10 cellular contexts compared by ENCODE assay signal in the genomic region with DNA sequence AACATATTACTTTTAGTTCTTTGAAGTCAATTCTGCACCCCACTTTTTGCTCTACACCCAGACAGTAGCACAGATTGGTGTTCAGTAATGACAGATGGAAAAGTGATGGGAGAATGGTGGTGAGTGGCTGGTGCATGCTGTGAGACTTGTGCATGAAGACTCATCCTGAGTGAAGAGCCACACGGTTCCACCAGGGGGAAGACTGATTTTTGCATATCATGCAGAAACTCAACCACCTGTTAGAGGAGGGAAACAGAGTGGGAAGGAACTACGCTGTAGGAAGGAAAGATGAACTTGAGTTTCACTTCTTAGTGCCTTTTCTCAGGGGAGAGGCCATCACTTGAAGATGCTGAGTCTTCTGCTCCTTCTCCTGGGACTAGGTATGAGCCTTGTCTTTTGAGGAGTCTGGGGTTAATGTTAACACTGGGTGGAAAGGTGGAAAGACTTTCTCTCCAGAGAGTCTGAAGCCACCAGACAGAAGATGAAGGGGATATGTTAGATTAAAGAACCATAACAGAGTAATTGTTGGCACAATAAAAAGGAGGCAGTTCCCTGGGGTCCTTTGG. TPM values are rescaled to one million over a fixed set of nuclear protein-coding genes. Genes with fewer than 3 reads are reported as not detected.
DNase-seq lines count a peak whose midpoint lies in the region; ATAC-seq and TF ChIP-seq lines count a peak whose summit lies in the region.
"Had no signal": no experiment of that assay in that cellular context is flagged by ENCODE, and none has a peak within 500 bp of the region (broad histone marks: within the 10 kb centered on the region; RNA-seq: fewer than 3 reads in every experiment).

No MANE protein-coding gene starts in this region.

- intact Hi-C loops in sigmoid colon (cut with DNase I): no loop called here

- no peaks in the 10 kb centered on the region for H3K36me3 ChIP-seq in sigmoid colon

- no peaks in the 10 kb centered on the region for H3K27me3 ChIP-seq in sigmoid colon

- TF ChIP-seq CTCF in AG10803 (conservative IDR thresholded peaks at IDR 0.05; ENCODE audit: low read length) (peak; percentile 19; the same call in 1 of the 2 replicates), sigmoid colon (IDR thresholded peaks at IDR 0.05) (no peak)

- H3K4me1 ChIP-seq in sigmoid colon: peaks cover 0 to 14% (median 11%) of the 10 kb centered on the region in 4 donors

- peak; percentile 98 for ATAC-seq in GM18867 (IDR thresholded peaks at IDR 0.05; ENCODE audit: unreplicated experiment)
- ATAC-seq in HG02884 (IDR thresholded peaks at IDR 0.05; ENCODE audit: unreplicated experiment): peak; percentile 96
- ATAC-seq in SK-N-SH treated with all-trans-retinoic acid at 6 μM for 48 hours: peak; percentile 42; the same call in 1 of the 3 replicates
- no peak for ATAC-seq in left lobe of liver
- ATAC-seq: Panc1 had no signal

- no peak for TF ChIP-seq EP300 in sigmoid colon (IDR thresholded peaks at IDR 0.05)

- DNase-seq in AG10803 (ENCODE audit: low read depth) (no peak), left lobe of liver (ENCODE audit: low spot score) (no peak), NOMO-1 treated with DMSO at 0.1 percent for 48 hours (lab: John Stamatoyannopoulos, UW; ENCODE audit: unreplicated experiment) (no peak), GM03348 (ENCODE audit: low spot score) (no peak), sigmoid colon (no peak)

- no peak for TF ChIP-seq POLR2A in sigmoid colon (IDR thresholded peaks at IDR 0.05)

- H3K27ac ChIP-seq in sigmoid colon: no peak overlapping the region

- 37 to 40% methylated on average over 2 of the region's 2 CpGs for WGBS in sigmoid colon, 2 donors

- H3K9me3 ChIP-seq in sigmoid colon: no peaks in the 10 kb centered on the region

- H3K4me3 ChIP-seq in AG10803 (ENCODE audit: low read length) (no peak overlapping the region), sigmoid colon (no peak overlapping the region)

TF ChIP-seq in SK-N-SH treated with all-trans-retinoic acid at 6 μM for 48 hours, 23 proteins besides CTCF, POLR2A, EP300 and RAD21:
- TF ChIP-seq ESRRG (CRISPR knock-in tag; IDR thresholded peaks at IDR 0.05): no peak
- TF ChIP-seq ZNF70 (CRISPR knock-in tag; IDR thresholded peaks at IDR 0.05): no peak
- TF ChIP-seq, protein P1, sequence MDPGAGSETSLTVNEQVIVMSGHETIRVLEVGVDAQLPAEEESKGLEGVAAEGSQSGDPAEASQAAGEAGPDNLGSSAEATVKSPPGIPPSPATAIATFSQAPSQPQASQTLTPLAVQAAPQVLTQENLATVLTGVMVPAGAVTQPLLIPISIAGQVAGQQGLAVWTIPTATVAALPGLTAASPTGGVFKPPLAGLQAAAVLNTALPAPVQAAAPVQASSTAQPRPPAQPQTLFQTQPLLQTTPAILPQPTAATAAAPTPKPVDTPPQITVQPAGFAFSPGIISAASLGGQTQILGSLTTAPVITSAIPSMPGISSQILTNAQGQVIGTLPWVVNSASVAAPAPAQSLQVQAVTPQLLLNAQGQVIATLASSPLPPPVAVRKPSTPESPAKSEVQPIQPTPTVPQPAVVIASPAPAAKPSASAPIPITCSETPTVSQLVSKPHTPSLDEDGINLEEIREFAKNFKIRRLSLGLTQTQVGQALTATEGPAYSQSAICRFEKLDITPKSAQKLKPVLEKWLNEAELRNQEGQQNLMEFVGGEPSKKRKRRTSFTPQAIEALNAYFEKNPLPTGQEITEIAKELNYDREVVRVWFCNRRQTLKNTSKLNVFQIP (CRISPR knock-in tag; IDR thresholded peaks at IDR 0.05; ENCODE audit: borderline replicate concordance, low read depth): no peak
- TF ChIP-seq ZFP3 (CRISPR knock-in tag; IDR thresholded peaks at IDR 0.05): no peak
- no peak for TF ChIP-seq SNAI2 (CRISPR knock-in tag; IDR thresholded peaks at IDR 0.05)
- TF ChIP-seq ZNF565 (CRISPR knock-in tag; conservative IDR thresholded peaks at IDR 0.05; ENCODE audit: low read depth): no peak
- TF ChIP-seq ZNF8 (CRISPR knock-in tag; IDR thresholded peaks at IDR 0.05): no peak
- no peak for TF ChIP-seq OSR1 (CRISPR knock-in tag; IDR thresholded peaks at IDR 0.05)
- TF ChIP-seq ARNTL (CRISPR knock-in tag; IDR thresholded peaks at IDR 0.05; ENCODE audit: borderline replicate concordance, low read depth): no peak
TF ChIP-seq in SK-N-SH treated with all-trans-retinoic acid at 6 μM for 48 hours: peak in this region for 0.

RNA-seq across cellular contexts. Expression of a gene that starts 9.3 kb away (rescaled TPM):
- total RNA-seq in left lobe of liver (19.7 TPM), sigmoid colon (not detected)
- polyA plus RNA-seq in sigmoid colon: 10 to 100 TPM in 1 of 3 donors, 1 to 10 TPM in 1, under 1 TPM in 1; 0.67 to 25.8 (median 1.8) TPM
- total RNA-seq: temporal lobe had no signal

RNA-seq across cellular contexts. Expression of a gene that starts 30.8 kb away (rescaled TPM):
- total RNA-seq in left lobe of liver: 53.2 TPM
- not detected for total RNA-seq in sigmoid colon
- 10 to 100 TPM in 1 of 3 donors, 1 to 10 TPM in 2; 1.4 to 30.0 (median 3.0) TPM for polyA plus RNA-seq in sigmoid colon
- total RNA-seq: temporal lobe had no signal

Comparison
In these comparisons a context has a peak if more than half of its experiments do, and no peak if none do; other contexts are left out.
1. RNA of a gene that starts 9.3 kb away (total RNA-seq): 19.7 TPM in left lobe of liver (single experiment); not detected in sigmoid colon; every median in the first group is over 10 times any median in the second.
2. RNA of a gene that starts 30.8 kb away (total RNA-seq): 53.2 TPM in left lobe of liver (single experiment); not detected in sigmoid colon; every median in the first group is over 10 times any median in the second.